11 cellular contexts compared by ENCODE assay signal in genomic region chr11:133946018-133946417, GRCh38. TPM values are rescaled to one million over a fixed set of nuclear protein-coding genes. Genes with fewer than 3 reads are reported as not detected.
DNase-seq lines count a peak whose midpoint lies in the region; ATAC-seq and TF ChIP-seq lines count a peak whose summit lies in the region.
"Had no signal": no experiment of that assay in that cellular context is flagged by ENCODE, and none has a peak within 500 bp of the region (broad histone marks: within the 10 kb centered on the region; RNA-seq: fewer than 3 reads in every experiment).

No MANE protein-coding gene starts in this region.

- H3K27ac ChIP-seq in CD8-positive, alpha-beta memory T cell (ENCODE audit: low read depth, low read length), result peak overlapping the region; percentile 35
- H3K27ac ChIP-seq: A549 had no signal

- TF ChIP-seq CTCF in brain (conservative IDR thresholded peaks at IDR 0.05), result no peak

- H3K4me3 Mint-ChIP-seq in activated CD4-positive, alpha-beta T cell treated with anti-CD3 and anti-CD28 coated beads, Interleukin-2, amount 10 ng/mL, durations not matched to agents 7 days and 5 days, result peak overlapping the region; percentile 88
- peak overlapping the region in 3 of 7 donors; percentile 56 to 83 (median 81) for H3K4me3 Mint-ChIP-seq in CD8-positive, alpha-beta memory T cell
- H3K4me3 Mint-ChIP-seq in brain, result peak overlapping the region in 3 of 5 experiments; percentile 35 to 70 (median 59)

- no peaks in the 10 kb centered on the region for H3K9me3 ChIP-seq in CD8-positive, alpha-beta memory T cell (ENCODE audit: low read length)
- H3K9me3 ChIP-seq: A549, tibial nerve had no signal

- peaks cover 61% of the 10 kb centered on the region for H3K4me1 ChIP-seq in CD8-positive, alpha-beta memory T cell (ENCODE audit: insufficient read depth, low read length)
- H3K4me1 ChIP-seq: A549 had no signal

- intact Hi-C loops in sciatic nerve (cut with DNase I), result loop anchor here (5.0 kb wide), 1 partner anchor 1899 kb away; no protein-coding TSS in a partner anchor

- H3K36me3 Mint-ChIP-seq in activated CD4-positive, alpha-beta T cell treated with anti-CD3 and anti-CD28 coated beads, Interleukin-2, amount 10 ng/mL, durations not matched to agents 7 days and 5 days (ENCODE audit: low read depth), result peaks cover 58% of the 10 kb centered on the region
- peaks cover 0 to 5% (median 5%) of the 10 kb centered on the region in 3 donors for H3K36me3 Mint-ChIP-seq in CD8-positive, alpha-beta memory T cell
- H3K36me3 Mint-ChIP-seq in brain, result peaks cover 29% of the 10 kb centered on the region

- H3K27me3 Mint-ChIP-seq in activated CD4-positive, alpha-beta T cell treated with anti-CD3 and anti-CD28 coated beads, Interleukin-2, amount 10 ng/mL, durations not matched to agents 7 days and 5 days, result no peaks in the 10 kb centered on the region
- H3K27me3 Mint-ChIP-seq in CD8-positive, alpha-beta memory T cell, result peaks cover 4 to 13% of the 10 kb centered on the region in 2 donors
- peaks cover 2% of the 10 kb centered on the region for H3K27me3 Mint-ChIP-seq in brain

- H3K4me1 Mint-ChIP-seq in activated CD4-positive, alpha-beta T cell treated with anti-CD3 and anti-CD28 coated beads, Interleukin-2, amount 10 ng/mL, durations not matched to agents 7 days and 5 days, result peaks cover 95% of the 10 kb centered on the region
- peaks cover 44 to 69% (median 66%) of the 10 kb centered on the region in 3 donors for H3K4me1 Mint-ChIP-seq in CD8-positive, alpha-beta memory T cell
- H3K4me1 Mint-ChIP-seq in brain, result peaks cover 95% of the 10 kb centered on the region

- H3K27ac Mint-ChIP-seq in activated CD4-positive, alpha-beta T cell treated with anti-CD3 and anti-CD28 coated beads, Interleukin-2, amount 10 ng/mL, durations not matched to agents 7 days and 5 days, result peak overlapping the region; percentile 96
- peak overlapping the region in 6 of 8 donors; percentile 92 to 99 (median 97) for H3K27ac Mint-ChIP-seq in CD8-positive, alpha-beta memory T cell
- H3K27ac Mint-ChIP-seq in brain, result peak overlapping the region in 2 of 5 experiments; percentile 70 to 96

- no peak for DNase-seq in activated CD4-positive, alpha-beta T cell treated with anti-CD3 and anti-CD28 coated beads, Interleukin-2, amount 10 ng/mL, durations not matched to agents 7 days and 5 days
- no peak for DNase-seq in activated CD4-positive, alpha-beta T cell treated with anti-CD3 and anti-CD28 coated beads for 48 hours
- no peak for DNase-seq in CD8-positive, alpha-beta memory T cell
- DNase-seq in sciatic nerve (ENCODE audit: low spot score) (no peak), LoVo (ENCODE audit: low spot score) (no peak), putamen (ENCODE audit: low spot score) (no peak), GM19240 (ENCODE audit: insufficient read length, low spot score) (no peak)
- DNase-seq: NK-92 treated with Interleukin-12 subunit alpha and Interleukin-12 subunit beta, amount 100 ng/mL, for 24 hours had no signal

- peak; percentile 3 for ATAC-seq in sciatic nerve

- H3K4me3 ChIP-seq in CD8-positive, alpha-beta memory T cell (ENCODE audit: low read length), result peak overlapping the region; percentile 5
- H3K4me3 ChIP-seq: A549 had no signal

- CTCF ChIA-PET in activated CD4-positive, alpha-beta T cell treated with anti-CD3 and anti-CD28 coated beads, Interleukin-2, amount 10 ng/mL, durations not matched to agents 7 days and 5 days (lab: Charles Lee), result interaction anchor here (1.6 to 6.2 kb wide), 2 partner anchors 8 to 19 kb away, joined by 7 to 36 read pairs; no protein-coding TSS in a partner anchor
- CTCF ChIA-PET in CD8-positive, alpha-beta memory T cell (lab: Charles Lee), result interaction anchor here (5.0 kb wide), 1 partner anchor 18 kb away, joined by 31 read pairs; no protein-coding TSS in a partner anchor

- H3K27me3 ChIP-seq in CD8-positive, alpha-beta memory T cell (ENCODE audit: insufficient read depth, low read length, poor library complexity, severe bottlenecking), result no peaks in the 10 kb centered on the region

- POLR2A ChIA-PET in activated CD4-positive, alpha-beta T cell treated with anti-CD3 and anti-CD28 coated beads, Interleukin-2, amount 10 ng/mL, durations not matched to agents 7 days and 5 days (lab: Charles Lee), result interaction anchor here (0.7 kb wide), 1 partner anchor 9 kb away, joined by 3 read pairs; no protein-coding TSS in a partner anchor
- POLR2A ChIA-PET in CD8-positive, alpha-beta memory T cell (lab: Charles Lee), result no interaction called here

- H3K36me3 ChIP-seq in CD8-positive, alpha-beta memory T cell (ENCODE audit: insufficient read depth, low read length), result no peaks in the 10 kb centered on the region
- H3K36me3 ChIP-seq: tibial nerve had no signal

- H3K9me3 Mint-ChIP-seq in activated CD4-positive, alpha-beta T cell treated with anti-CD3 and anti-CD28 coated beads, Interleukin-2, amount 10 ng/mL, durations not matched to agents 7 days and 5 days, result no peaks in the 10 kb centered on the region
- no peaks in the 10 kb centered on the region for H3K9me3 Mint-ChIP-seq in CD8-positive, alpha-beta memory T cell
- no peaks in the 10 kb centered on the region for H3K9me3 Mint-ChIP-seq in brain

RNA-seq across cellular contexts. Expression of gene IGSF9B, which starts 10.8 kb away (rescaled TPM):
- total RNA-seq in activated CD4-positive, alpha-beta T cell treated with anti-CD3 and anti-CD28 coated beads, Interleukin-2, amount 10 ng/mL, durations not matched to agents 7 days and 5 days, result 100 to 1,000 TPM; 130 to 142 TPM
- 10 to 100 TPM; 12.2 to 15.2 TPM for total RNA-seq in CD8-positive, alpha-beta memory T cell
- 1.4 TPM for polyA plus RNA-seq in CD8-positive, alpha-beta memory T cell
- polyA plus RNA-seq in brain (ENCODE audit: insufficient read depth, low read depth, low replicate concordance), result 16.4 TPM
- total RNA-seq in sciatic nerve, result 13.5 TPM
